9 cellular contexts compared by ENCODE assay signal in the genomic region with DNA sequence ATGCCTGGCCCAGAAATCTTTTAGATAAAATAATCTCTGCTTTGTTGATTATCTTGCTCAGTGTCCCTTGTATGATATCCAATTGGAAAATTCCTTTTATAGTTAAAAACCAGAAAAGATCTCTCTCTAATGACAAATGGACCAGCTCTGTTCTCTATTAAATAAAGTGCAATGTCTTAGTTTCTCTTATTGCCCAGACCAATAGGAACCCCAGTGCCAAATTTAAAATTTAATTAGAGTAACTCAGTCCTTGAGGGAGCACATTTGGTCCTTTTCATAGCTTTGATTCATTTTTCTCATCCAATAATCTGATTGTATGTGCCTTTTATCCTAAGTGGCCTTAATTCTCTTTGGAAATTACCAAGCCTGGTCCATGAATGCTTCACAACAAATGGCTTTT.
"Had no signal": no experiment of that assay in that cellular context is flagged by ENCODE, and none has a peak within 500 bp of the region (broad histone marks: within the 10 kb centered on the region; RNA-seq: fewer than 3 reads in every experiment).

No MANE protein-coding gene starts in this region.

- H3K27ac ChIP-seq: GM23248, HL-60 had no signal

- H3K4me3 Mint-ChIP-seq: HFFc6, IgD-negative memory B cell had no signal

- H3K4me3 ChIP-seq: GM23248, HAP-1 had no signal

- H3K9me3 ChIP-seq: HAP-1 had no signal

- DNase-seq: GM23248, GOT3, H7, HFFc6 had no signal

- H3K27ac Mint-ChIP-seq: HFFc6, IgD-negative memory B cell had no signal

- H3K4me1 ChIP-seq: HAP-1 had no signal

- H3K36me3 ChIP-seq: HAP-1 had no signal

- H3K4me1 Mint-ChIP-seq: IgD-negative memory B cell had no signal

- ATAC-seq: HCT116, HepG2 had no signal
